ENCODE assay signal across 9 cellular contexts in the genomic region with DNA sequence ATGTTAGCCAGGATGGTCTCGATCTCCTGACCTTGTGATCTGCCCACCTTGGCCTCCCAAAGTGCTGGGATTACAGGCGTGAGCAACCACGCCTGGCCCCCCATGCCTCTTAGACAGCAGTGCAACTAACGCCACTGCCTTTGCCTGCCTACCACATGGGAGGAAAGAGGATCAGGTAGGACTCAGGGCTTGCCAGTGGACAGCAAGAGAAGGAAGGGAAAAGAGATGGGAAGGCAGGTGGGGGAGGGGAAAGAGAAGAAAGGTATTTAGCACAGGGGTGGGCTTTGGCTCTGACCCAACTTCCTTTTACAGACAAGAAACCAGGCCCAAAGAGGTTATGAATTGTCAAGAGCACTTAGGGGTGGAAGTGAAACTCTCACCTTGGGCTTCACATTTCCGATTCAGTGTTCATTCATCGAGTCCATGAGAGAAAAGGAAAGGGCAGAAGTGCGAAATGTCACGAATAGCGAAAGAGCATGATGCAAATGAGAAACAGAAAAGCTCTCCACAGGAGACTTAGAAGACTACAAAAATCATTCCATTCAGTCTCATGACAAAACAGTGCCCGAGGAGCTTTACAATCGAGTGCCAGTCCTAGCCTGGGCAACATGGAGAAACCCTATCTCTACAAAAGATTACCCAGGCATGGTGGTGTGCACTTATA. TPM values are rescaled to one million over a fixed set of nuclear protein-coding genes. Genes with fewer than 3 reads are reported as not detected.
DNase-seq lines count a peak whose midpoint lies in the region; ATAC-seq lines count a peak whose summit lies in the region.
"Had no signal": no experiment of that assay in that cellular context is flagged by ENCODE, and none has a peak within 500 bp of the region (broad histone marks: within the 10 kb centered on the region; RNA-seq: fewer than 3 reads in every experiment).

No MANE protein-coding gene starts in this region.

- H3K27ac Mint-ChIP-seq in activated CD8-positive, alpha-beta memory T cell treated with anti-CD3 and anti-CD28 coated beads, Interleukin-2, amount 10 ng/mL, durations not matched to agents 7 days and 5 days: peak overlapping the region; percentile 88
- peak overlapping the region; percentile 91 to 97 for H3K27ac Mint-ChIP-seq in stimulated activated naive CD8-positive, alpha-beta T cell treated with anti-CD3 and anti-CD28 coated beads, Interleukin-15, amount 100 ng/mL, for 72 hours

- no peaks in the 10 kb centered on the region for H3K9me3 Mint-ChIP-seq in activated CD8-positive, alpha-beta memory T cell treated with anti-CD3 and anti-CD28 coated beads, Interleukin-2, amount 10 ng/mL, durations not matched to agents 7 days and 5 days (ENCODE audit: low read depth)
- no peaks in the 10 kb centered on the region for H3K9me3 Mint-ChIP-seq in stimulated activated naive CD8-positive, alpha-beta T cell treated with anti-CD3 and anti-CD28 coated beads, Interleukin-15, amount 100 ng/mL, for 72 hours

- peak; percentile 31 to 69 (median 31) for DNase-seq in stimulated activated CD4-positive, alpha-beta T cell treated with anti-CD3 and anti-CD28 coated beads, Interleukin-12 subunit alpha, Interleukin-12 subunit beta, amount 100 ng/mL, for 48 hours (ENCODE audit: low read depth in 2 of 3, low spot score in 1 of 3)
- no peak for DNase-seq in stimulated activated CD4-positive, alpha-beta T cell treated with anti-CD3 and anti-CD28 coated beads, Interleukin-12 subunit alpha, Interleukin-12 subunit beta, amount 100 ng/mL, for 4 hours
- peak; percentile 80 for DNase-seq in activated CD8-positive, alpha-beta memory T cell treated with anti-CD3 and anti-CD28 coated beads, Interleukin-2, amount 10 ng/mL, durations not matched to agents 7 days and 5 days
- DNase-seq in stimulated activated naive CD8-positive, alpha-beta T cell treated with anti-CD3 and anti-CD28 coated beads, Interleukin-15, amount 100 ng/mL, for 72 hours: peak; percentile 70 to 78
- DNase-seq in ecto neural progenitor cell (ENCODE audit: low spot score): no peak
- DNase-seq in D341Med (ENCODE audit: low spot score): no peak
- DNase-seq in NCI-H1694 (lab: John Stamatoyannopoulos, UW): no peak
- DNase-seq: DND-41 had no signal

- peak; percentile 39 for ATAC-seq in HG03095 (IDR thresholded peaks at IDR 0.05; ENCODE audit: unreplicated experiment)
- ATAC-seq in activated CD8-positive, alpha-beta memory T cell treated with anti-CD3 and anti-CD28 coated beads, Interleukin-2, amount 10 ng/mL, durations not matched to agents 7 days and 5 days: peak; percentile 64
- peak; percentile 64 for ATAC-seq in stimulated activated naive CD8-positive, alpha-beta T cell treated with anti-CD3 and anti-CD28 coated beads, Interleukin-15, amount 100 ng/mL, for 72 hours

- peaks cover 2% of the 10 kb centered on the region for H3K36me3 Mint-ChIP-seq in activated CD8-positive, alpha-beta memory T cell treated with anti-CD3 and anti-CD28 coated beads, Interleukin-2, amount 10 ng/mL, durations not matched to agents 7 days and 5 days

- H3K27me3 Mint-ChIP-seq in activated CD8-positive, alpha-beta memory T cell treated with anti-CD3 and anti-CD28 coated beads, Interleukin-2, amount 10 ng/mL, durations not matched to agents 7 days and 5 days: peaks cover 19% of the 10 kb centered on the region
- no peaks in the 10 kb centered on the region for H3K27me3 Mint-ChIP-seq in stimulated activated naive CD8-positive, alpha-beta T cell treated with anti-CD3 and anti-CD28 coated beads, Interleukin-15, amount 100 ng/mL, for 72 hours

- CTCF ChIA-PET in activated CD8-positive, alpha-beta memory T cell treated with anti-CD3 and anti-CD28 coated beads, Interleukin-2, amount 10 ng/mL, durations not matched to agents 7 days and 5 days (lab: Charles Lee): interaction anchor here (1.1 to 3.3 kb wide), 12 partner anchors 19 to 85 kb away, joined by 3 to 35 read pairs (median 6); a partner anchor contains a TSS

- H3K4me3 Mint-ChIP-seq in activated CD8-positive, alpha-beta memory T cell treated with anti-CD3 and anti-CD28 coated beads, Interleukin-2, amount 10 ng/mL, durations not matched to agents 7 days and 5 days: peak overlapping the region; percentile 48
- peak overlapping the region; percentile 61 to 79 for H3K4me3 Mint-ChIP-seq in stimulated activated naive CD8-positive, alpha-beta T cell treated with anti-CD3 and anti-CD28 coated beads, Interleukin-15, amount 100 ng/mL, for 72 hours

- peaks cover 61% of the 10 kb centered on the region for H3K4me1 Mint-ChIP-seq in activated CD8-positive, alpha-beta memory T cell treated with anti-CD3 and anti-CD28 coated beads, Interleukin-2, amount 10 ng/mL, durations not matched to agents 7 days and 5 days
- H3K4me1 Mint-ChIP-seq in stimulated activated naive CD8-positive, alpha-beta T cell treated with anti-CD3 and anti-CD28 coated beads, Interleukin-15, amount 100 ng/mL, for 72 hours: peaks cover 93% of the 10 kb centered on the region

RNA-seq across cellular contexts. Expression of a gene that starts 36.4 kb away (rescaled TPM):
- total RNA-seq in activated CD8-positive, alpha-beta memory T cell treated with anti-CD3 and anti-CD28 coated beads, Interleukin-2, amount 10 ng/mL, durations not matched to agents 7 days and 5 days: 1 to 10 TPM; 3.3 to 3.5 TPM

Comparison
In these comparisons a context has a peak if more than half of its experiments do, and no peak if none do; other contexts are left out.
1. DNase-seq: peak in stimulated activated CD4-positive, alpha-beta T cell treated with anti-CD3 and anti-CD28 coated beads, Interleukin-12 subunit alpha, Interleukin-12 subunit beta, amount 100 ng/mL, for 48 hours (3 of 3), activated CD8-positive, alpha-beta memory T cell treated with anti-CD3 and anti-CD28 coated beads, Interleukin-2, amount 10 ng/mL, durations not matched to agents 7 days and 5 days (single experiment) and stimulated activated naive CD8-positive, alpha-beta T cell treated with anti-CD3 and anti-CD28 coated beads, Interleukin-15, amount 100 ng/mL, for 72 hours (2 of 2); none in stimulated activated CD4-positive, alpha-beta T cell treated with anti-CD3 and anti-CD28 coated beads, Interleukin-12 subunit alpha, Interleukin-12 subunit beta, amount 100 ng/mL, for 4 hours (single experiment), ecto neural progenitor cell (single experiment), D341Med (single experiment) and NCI-H1694 (single experiment).
2. Peak in every context shown above with its lines, with median percentiles within 50 percentile points of each other: ATAC-seq.